ENCODE assay signal across 8 cellular contexts in the genomic region with DNA sequence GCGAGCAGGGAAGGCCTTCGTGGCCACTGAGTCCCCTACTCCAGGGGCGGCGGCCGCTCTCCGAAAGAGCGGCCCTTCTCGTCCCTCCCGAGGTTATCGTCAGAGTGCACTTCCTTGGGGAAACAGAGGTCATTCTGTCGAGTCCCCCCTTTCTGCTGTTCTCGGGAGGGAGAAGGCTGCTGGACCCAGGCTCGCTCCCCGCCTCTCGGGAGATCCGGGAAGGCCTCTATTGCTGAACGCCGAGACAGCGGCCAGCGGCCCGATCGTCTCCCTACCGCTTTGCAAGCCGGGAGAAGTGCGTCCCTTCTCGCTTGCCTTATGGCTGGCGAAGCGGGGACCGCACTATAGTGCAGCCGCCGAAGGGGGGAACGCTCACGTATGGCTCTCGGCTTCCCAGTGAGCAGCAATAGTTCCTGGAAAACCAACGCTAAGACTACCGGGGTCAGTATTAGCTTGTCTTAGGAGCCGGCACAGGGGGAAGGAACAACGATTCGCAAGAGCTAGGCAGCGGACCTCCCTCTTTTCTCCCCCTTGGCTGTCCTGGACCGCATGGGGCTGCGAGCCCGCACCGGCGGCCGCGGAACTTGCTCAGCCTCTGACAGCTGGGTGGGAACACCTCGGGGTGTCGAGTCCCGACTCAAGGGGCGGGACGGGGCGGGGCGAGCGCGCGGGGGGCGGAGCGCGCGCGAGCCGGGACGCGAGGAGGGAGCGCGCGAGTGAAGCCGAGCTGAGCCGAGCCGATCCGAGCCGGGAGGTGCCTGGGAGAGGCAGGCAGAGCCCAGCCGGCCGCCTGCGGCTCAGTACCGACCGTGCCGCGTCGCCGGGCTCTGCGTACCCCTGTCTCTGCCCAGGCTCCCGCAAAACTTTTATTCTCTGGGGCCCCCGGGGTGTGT. TPM values are rescaled to one million over a fixed set of nuclear protein-coding genes. Genes with fewer than 3 reads are reported as not detected.
A peak's percentile ranks its signal among the peaks of the same experiment; 100 is the strongest.
DNase-seq lines count a peak whose midpoint lies in the region; ATAC-seq and TF ChIP-seq lines count a peak whose summit lies in the region.

No MANE protein-coding gene starts in this region.

- no peaks in the 10 kb centered on the region for H3K9me3 ChIP-seq in OCI-LY3 (ENCODE audit: insufficient read depth, low read length)
- no peaks in the 10 kb centered on the region for H3K9me3 ChIP-seq in mononuclear cell (ENCODE audit: low read depth, low read length)

- peak; percentile 93 for ATAC-seq in GM21528 (IDR thresholded peaks at IDR 0.05; ENCODE audit: low FRiP score, unreplicated experiment)

- no peak for TF ChIP-seq CTCF in OCI-LY3 (IDR thresholded peaks at IDR 0.05; ENCODE audit: low read depth, low read length)

- H3K27me3 ChIP-seq in OCI-LY3 (ENCODE audit: low read depth, low read length) (no peaks in the 10 kb centered on the region), mononuclear cell (ENCODE audit: insufficient read depth, low read length) (peaks cover 9% of the 10 kb centered on the region)

- DNase-seq in DMS 273 treated with DMSO at 0.1 percent for 48 hours (lab: John Stamatoyannopoulos, UW) = peak; percentile 89
- DNase-seq in HuH-7 (ENCODE audit: low spot score) = peak; percentile 74
- DNase-seq in activated T-cell treated with anti-CD3 and anti-CD28 coated beads for 24 hours (ENCODE audit: low read depth) = peak; percentile 89
- DNase-seq in epidermal melanocyte (ENCODE audit: insufficient read length, low spot score) = peak; percentile 62
- peak; percentile 80 to 83 for DNase-seq in stimulated activated CD8-positive, alpha-beta memory T cell treated with anti-CD3 and anti-CD28 coated beads, Interleukin-2, amount 100 ng/mL, for 1 hour (ENCODE audit: low read depth in 2 of 2)

- H2AFZ ChIP-seq in OCI-LY3 (ENCODE audit: low read depth, low read length) = peak overlapping the region; percentile 78

- H3K9ac ChIP-seq in OCI-LY3 (ENCODE audit: low read length) = peak overlapping the region; percentile 90

- no peaks in the 10 kb centered on the region for H4K20me1 ChIP-seq in OCI-LY3 (ENCODE audit: insufficient read depth, low read length)

- peak overlapping the region; percentile 97 for H3K4me2 ChIP-seq in OCI-LY3 (ENCODE audit: low read length)

- no peaks in the 10 kb centered on the region for H3K36me3 ChIP-seq in OCI-LY3 (replicated peaks; ENCODE audit: low read depth, low read length)

- peak overlapping the region; percentile 75 for H3K27ac ChIP-seq in OCI-LY3 (ENCODE audit: low read length)

- H3K4me3 ChIP-seq in OCI-LY3 (ENCODE audit: low read length) (peak overlapping the region; percentile 91), mononuclear cell (ENCODE audit: low read length) (peak overlapping the region; percentile 52)

- H3K79me2 ChIP-seq in OCI-LY3 (ENCODE audit: low read length) = peaks cover 41% of the 10 kb centered on the region

- H3K4me1 ChIP-seq in OCI-LY3 (ENCODE audit: low read length) = peaks cover 37% of the 10 kb centered on the region
- peaks cover 33% of the 10 kb centered on the region for H3K4me1 ChIP-seq in mononuclear cell (ENCODE audit: insufficient read depth, low read length)

RNA-seq across cellular contexts. Expression of gene PPM1L, which starts 0.9 kb away (rescaled TPM):
- total RNA-seq in mononuclear cell = 14.5 TPM

Comparison
In these comparisons a context has a peak if more than half of its experiments do, and no peak if none do; other contexts are left out.
1. Peak in every context shown above with its lines: DNase-seq, ATAC-seq, H3K4me3 ChIP-seq and H3K27ac ChIP-seq.